28 cellular contexts compared by ENCODE assay signal in the genomic region with DNA sequence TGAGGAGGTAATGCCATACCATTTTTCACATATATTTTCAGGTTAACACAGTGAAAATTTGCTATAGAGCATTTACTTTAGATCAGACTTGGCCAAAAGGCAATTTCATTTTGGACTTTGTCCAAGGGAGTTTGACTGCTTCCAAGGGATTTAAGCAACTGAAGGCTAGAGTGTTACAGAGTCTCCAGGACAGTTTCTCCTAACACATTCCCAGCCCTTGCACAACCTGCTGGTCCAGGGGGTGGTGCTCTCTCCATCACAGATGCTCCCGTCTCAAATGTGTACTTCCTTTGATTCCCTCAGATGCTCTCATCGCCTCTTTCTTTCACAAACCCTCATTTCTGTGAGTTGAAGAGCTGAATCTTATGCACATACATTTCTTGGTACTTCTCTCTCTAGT.
DNase-seq lines count a peak whose midpoint lies in the region; ATAC-seq and TF ChIP-seq lines count a peak whose summit lies in the region.
"Had no signal": no experiment of that assay in that cellular context is flagged by ENCODE, and none has a peak within 500 bp of the region (broad histone marks: within the 10 kb centered on the region; RNA-seq: fewer than 3 reads in every experiment).

No MANE protein-coding gene starts in this region.

- H3K4me1 ChIP-seq in tibial nerve: no peaks in the 10 kb centered on the region
- H3K4me1 ChIP-seq in upper lobe of right lung: no peaks in the 10 kb centered on the region
- H3K4me1 ChIP-seq: breast epithelium, left ventricle myocardium inferior, Peyer's patch, vagina had no signal

- ATAC-seq in upper lobe of right lung: no peak
- ATAC-seq: activated naive CD4-positive, alpha-beta T cell treated with anti-CD3 and anti-CD28 coated beads, Interleukin-2, amount 50 U/mL, for 72 hours; right cardiac atrium; stimulated activated naive CD8-positive, alpha-beta T cell treated with anti-CD3 and anti-CD28 coated beads, Interleukin-15, Interleukin-2, amounts not matched to agents 100 U/mL and 50 U/mL, for 24 hours had no signal

- peak; percentile 26 for DNase-seq in COR-L47 (lab: John Stamatoyannopoulos, UW)
- peak; percentile 25 for DNase-seq in astrocyte of the hippocampus (ENCODE audit: low read depth, low spot score)
- DNase-seq in inferior parietal cortex (ENCODE audit: extremely low spot score): peak; percentile 37
- no peak for DNase-seq in NCI-H748 treated with DMSO at 0.1 percent for 48 hours (lab: John Stamatoyannopoulos, UW)
- DNase-seq in tibial nerve (ENCODE audit: low spot score in 2 of 2): no peak
- no peak for DNase-seq in upper lobe of right lung
- DNase-seq: activated CD4-positive, alpha-beta T cell treated with anti-CD3 and anti-CD28 coated beads for 4 hours; activated CD8-positive, alpha-beta memory T cell treated with anti-CD3 and anti-CD28 coated beads for 24 hours; activated effector memory CD4-positive, alpha-beta T cell treated with Interleukin-2 at 50 U/mL for 16 hours; activated T-cell treated with anti-CD3 and anti-CD28 coated beads, Interleukin-2, amount 50 U/mL, for 1 hour; DMS79 treated with DMSO at 0.1 percent for 48 hours; GM23248; HFFc6; islet precursor cell; Kasumi-1; left ventricle myocardium inferior; MV-4-11; NCI-H1694; Peyer's patch; right cardiac atrium; SHP77; stimulated activated CD4-positive, alpha-beta T cell treated with anti-CD3 and anti-CD28 coated beads, Interleukin-1b, Interleukin-23, amount 100 ng/mL, for 48 hours; stimulated activated naive CD8-positive, alpha-beta T cell treated with anti-CD3 and anti-CD28 coated beads, Interleukin-15, Interleukin-2, amounts not matched to agents 100 U/mL and 50 U/mL, for 24 hours had no signal

- H3K27ac ChIP-seq in tibial nerve (no peak overlapping the region), upper lobe of right lung (no peak overlapping the region)
- H3K27ac ChIP-seq: breast epithelium, GM23248, left ventricle myocardium inferior, Peyer's patch, thoracic aorta, vagina had no signal

- H3K36me3 ChIP-seq in tibial nerve (no peaks in the 10 kb centered on the region), upper lobe of right lung (no peaks in the 10 kb centered on the region)
- H3K36me3 ChIP-seq: breast epithelium, left ventricle myocardium inferior, Peyer's patch, thoracic aorta, vagina had no signal

- no peak for TF ChIP-seq POLR2A in tibial nerve (IDR thresholded peaks at IDR 0.05)

- no peak overlapping the region for H3K4me3 ChIP-seq in tibial nerve
- no peak overlapping the region for H3K4me3 ChIP-seq in upper lobe of right lung
- H3K4me3 ChIP-seq: breast epithelium, GM23248, left ventricle myocardium inferior, Peyer's patch, thoracic aorta, vagina had no signal

- H3K27me3 ChIP-seq in tibial nerve (no peaks in the 10 kb centered on the region), upper lobe of right lung (no peaks in the 10 kb centered on the region)
- H3K27me3 ChIP-seq: breast epithelium, Peyer's patch, vagina had no signal

- no peak for TF ChIP-seq CTCF in tibial nerve (IDR thresholded peaks at IDR 0.05)
- TF ChIP-seq CTCF in upper lobe of right lung (IDR thresholded peaks at IDR 0.05): no peak

- WGBS in tibial nerve, 2 donors: 28 to 32% methylated on average over 2 of the region's 2 CpGs

- intact Hi-C loops in upper lobe of right lung (cut with DNase I): no loop called here

- no peak for TF ChIP-seq EP300 in Ishikawa (IDR thresholded peaks at IDR 0.05; ENCODE audit: borderline replicate concordance)
- TF ChIP-seq EP300 in tibial nerve (IDR thresholded peaks at IDR 0.05): no peak

- peak; percentile 21; the same call in 1 of the 2 replicates for TF ChIP-seq RAD21 in Ishikawa (IDR thresholded peaks at IDR 0.05; ENCODE audit: low read depth)

- H3K9me3 ChIP-seq in tibial nerve (no peaks in the 10 kb centered on the region), upper lobe of right lung (no peaks in the 10 kb centered on the region)
- H3K9me3 ChIP-seq: breast epithelium, left ventricle myocardium inferior, Peyer's patch, thoracic aorta, vagina had no signal

TF ChIP-seq in Ishikawa, 13 proteins besides CTCF, POLR2A, EP300 and RAD21:
- TF ChIP-seq CEBPB (IDR thresholded peaks at IDR 0.05) (peak; percentile 76), YY1 (IDR thresholded peaks at IDR 0.05; ENCODE audit: low read depth) (no peak)

Comparison
In these comparisons a context has a peak if more than half of its experiments do, and no peak if none do; other contexts are left out.
1. DNase-seq: peak in COR-L47 (single experiment), astrocyte of the hippocampus (single experiment) and inferior parietal cortex (single experiment); none in NCI-H748 treated with DMSO at 0.1 percent for 48 hours (single experiment), tibial nerve (0 of 2) and upper lobe of right lung (single experiment).